ENCODE assay signal across 1 cellular context in the genomic region with DNA sequence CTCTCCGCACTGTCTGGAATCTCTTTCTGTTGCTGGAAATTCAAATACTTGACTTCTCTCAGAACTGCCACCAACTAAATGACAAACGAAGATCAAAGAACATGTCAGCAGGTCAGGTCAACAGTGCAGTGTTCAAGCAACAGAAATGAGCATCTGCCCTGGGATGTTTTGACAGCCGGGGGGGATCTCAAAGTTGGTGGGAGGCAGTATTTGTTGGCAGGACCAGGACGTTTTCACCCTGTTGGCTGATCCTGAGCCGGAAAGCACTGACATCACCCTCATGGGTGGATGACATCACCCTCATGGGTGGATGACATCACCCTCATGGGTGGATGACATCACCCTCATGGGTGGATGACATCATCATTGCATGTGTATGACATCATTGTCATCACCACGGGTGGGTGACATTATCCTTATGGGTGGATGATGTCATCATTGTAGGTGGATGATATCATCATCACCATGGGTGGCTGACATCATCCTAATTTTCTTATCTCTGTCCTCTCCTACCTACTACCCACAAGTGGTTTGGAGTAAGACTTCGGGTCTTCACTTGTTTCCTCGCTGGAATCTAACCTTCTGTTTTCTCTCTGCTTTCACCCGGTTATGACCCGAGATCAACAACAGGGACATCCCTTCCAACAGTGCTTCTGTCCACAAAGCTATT.
TF ChIP-seq lines count a peak whose summit lies in the region.

No MANE protein-coding gene starts in this region.

TF ChIP-seq in GM23338, 12 proteins besides CTCF, POLR2A, EP300 and RAD21 (continued from another document):
- TF ChIP-seq, protein P1, sequence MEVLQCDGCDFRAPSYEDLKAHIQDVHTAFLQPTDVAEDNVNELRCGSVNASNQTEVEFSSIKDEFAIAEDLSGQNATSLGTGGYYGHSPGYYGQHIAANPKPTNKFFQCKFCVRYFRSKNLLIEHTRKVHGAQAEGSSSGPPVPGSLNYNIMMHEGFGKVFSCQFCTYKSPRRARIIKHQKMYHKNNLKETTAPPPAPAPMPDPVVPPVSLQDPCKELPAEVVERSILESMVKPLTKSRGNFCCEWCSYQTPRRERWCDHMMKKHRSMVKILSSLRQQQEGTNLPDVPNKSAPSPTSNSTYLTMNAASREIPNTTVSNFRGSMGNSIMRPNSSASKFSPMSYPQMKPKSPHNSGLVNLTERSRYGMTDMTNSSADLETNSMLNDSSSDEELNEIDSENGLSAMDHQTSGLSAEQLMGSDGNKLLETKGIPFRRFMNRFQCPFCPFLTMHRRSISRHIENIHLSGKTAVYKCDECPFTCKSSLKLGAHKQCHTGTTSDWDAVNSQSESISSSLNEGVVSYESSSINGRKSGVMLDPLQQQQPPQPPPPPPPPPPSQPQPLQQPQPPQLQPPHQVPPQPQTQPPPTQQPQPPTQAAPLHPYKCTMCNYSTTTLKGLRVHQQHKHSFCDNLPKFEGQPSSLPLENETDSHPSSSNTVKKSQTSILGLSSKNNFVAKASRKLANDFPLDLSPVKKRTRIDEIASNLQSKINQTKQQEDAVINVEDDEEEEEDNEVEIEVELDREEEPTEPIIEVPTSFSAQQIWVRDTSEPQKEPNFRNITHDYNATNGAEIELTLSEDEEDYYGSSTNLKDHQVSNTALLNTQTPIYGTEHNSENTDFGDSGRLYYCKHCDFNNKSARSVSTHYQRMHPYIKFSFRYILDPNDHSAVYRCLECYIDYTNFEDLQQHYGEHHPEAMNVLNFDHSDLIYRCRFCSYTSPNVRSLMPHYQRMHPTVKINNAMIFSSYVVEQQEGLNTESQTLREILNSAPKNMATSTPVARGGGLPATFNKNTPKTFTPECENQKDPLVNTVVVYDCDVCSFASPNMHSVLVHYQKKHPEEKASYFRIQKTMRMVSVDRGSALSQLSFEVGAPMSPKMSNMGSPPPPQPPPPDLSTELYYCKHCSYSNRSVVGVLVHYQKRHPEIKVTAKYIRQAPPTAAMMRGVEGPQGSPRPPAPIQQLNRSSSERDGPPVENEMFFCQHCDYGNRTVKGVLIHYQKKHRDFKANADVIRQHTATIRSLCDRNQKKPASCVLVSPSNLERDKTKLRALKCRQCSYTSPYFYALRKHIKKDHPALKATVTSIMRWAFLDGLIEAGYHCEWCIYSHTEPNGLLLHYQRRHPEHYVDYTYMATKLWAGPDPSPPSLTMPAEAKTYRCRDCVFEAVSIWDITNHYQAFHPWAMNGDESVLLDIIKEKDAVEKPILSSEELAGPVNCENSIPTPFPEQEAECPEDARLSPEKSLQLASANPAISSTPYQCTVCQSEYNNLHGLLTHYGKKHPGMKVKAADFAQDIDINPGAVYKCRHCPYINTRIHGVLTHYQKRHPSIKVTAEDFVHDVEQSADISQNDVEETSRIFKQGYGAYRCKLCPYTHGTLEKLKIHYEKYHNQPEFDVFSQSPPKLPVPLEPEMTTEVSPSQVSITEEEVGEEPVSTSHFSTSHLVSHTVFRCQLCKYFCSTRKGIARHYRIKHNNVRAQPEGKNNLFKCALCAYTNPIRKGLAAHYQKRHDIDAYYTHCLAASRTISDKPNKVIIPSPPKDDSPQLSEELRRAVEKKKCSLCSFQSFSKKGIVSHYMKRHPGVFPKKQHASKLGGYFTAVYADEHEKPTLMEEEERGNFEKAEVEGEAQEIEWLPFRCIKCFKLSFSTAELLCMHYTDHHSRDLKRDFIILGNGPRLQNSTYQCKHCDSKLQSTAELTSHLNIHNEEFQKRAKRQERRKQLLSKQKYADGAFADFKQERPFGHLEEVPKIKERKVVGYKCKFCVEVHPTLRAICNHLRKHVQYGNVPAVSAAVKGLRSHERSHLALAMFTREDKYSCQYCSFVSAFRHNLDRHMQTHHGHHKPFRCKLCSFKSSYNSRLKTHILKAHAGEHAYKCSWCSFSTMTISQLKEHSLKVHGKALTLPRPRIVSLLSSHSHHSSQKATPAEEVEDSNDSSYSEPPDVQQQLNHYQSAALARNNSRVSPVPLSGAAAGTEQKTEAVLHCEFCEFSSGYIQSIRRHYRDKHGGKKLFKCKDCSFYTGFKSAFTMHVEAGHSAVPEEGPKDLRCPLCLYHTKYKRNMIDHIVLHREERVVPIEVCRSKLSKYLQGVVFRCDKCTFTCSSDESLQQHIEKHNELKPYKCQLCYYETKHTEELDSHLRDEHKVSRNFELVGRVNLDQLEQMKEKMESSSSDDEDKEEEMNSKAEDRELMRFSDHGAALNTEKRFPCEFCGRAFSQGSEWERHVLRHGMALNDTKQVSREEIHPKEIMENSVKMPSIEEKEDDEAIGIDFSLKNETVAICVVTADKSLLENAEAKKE (CRISPR knock-in tag; IDR thresholded peaks at IDR 0.05), result no peak
TF ChIP-seq in GM23338: peak in this region for 1.
